In genomic region chr2:74471332-74472065, GRCh38 we compare ENCODE assay signal across 8 cellular contexts. TPM values are rescaled to one million over a fixed set of nuclear protein-coding genes. Genes with fewer than 3 reads are reported as not detected.
DNase-seq lines count a peak whose midpoint lies in the region; ATAC-seq and TF ChIP-seq lines count a peak whose summit lies in the region.

No MANE protein-coding gene starts in this region.

- ATAC-seq in activated CD8-positive, alpha-beta T cell treated with anti-CD3 and anti-CD28 coated beads for 36 hours, result no peak
- ATAC-seq in HG02763 (IDR thresholded peaks at IDR 0.05; ENCODE audit: unreplicated experiment), result no peak
- no peak for ATAC-seq in GM21447 (IDR thresholded peaks at IDR 0.05; ENCODE audit: unreplicated experiment)

- peak overlapping the region; percentile 95 for H3K4me3 Mint-ChIP-seq in activated CD8-positive, alpha-beta T cell treated with anti-CD3 and anti-CD28 coated beads for 36 hours

- peak overlapping the region; percentile 89 for H3K4me2 ChIP-seq in smooth muscle cell

- POLR2A ChIA-PET in HEK293T (lab: Yijun Ruan, JAX), result interaction anchor here (1.0 to 5.4 kb wide), 4 partner anchors 11 to 36 kb away, joined by 3 to 62 read pairs (median 27); partner anchors contain the start of genes CCDC142, PCGF1, TTC31 and WBP1
- POLR2A ChIA-PET in activated CD8-positive, alpha-beta T cell treated with anti-CD3 and anti-CD28 coated beads for 36 hours (lab: Charles Lee), result interaction anchor here (0.8 to 3.2 kb wide), 9 partner anchors 10 to 734 kb away, joined by 3 to 43 read pairs (median 4); partner anchors contain the start of genes CCDC142, TPRKB, TTC31 and WBP1

- H3K36me3 Mint-ChIP-seq in activated CD8-positive, alpha-beta T cell treated with anti-CD3 and anti-CD28 coated beads for 36 hours (ENCODE audit: low read depth), result peaks cover 22% of the 10 kb centered on the region

- H3K9me3 ChIP-seq in iPS-15b (ENCODE audit: control insufficient read depth, insufficient read depth, low read length) (no peaks in the 10 kb centered on the region), smooth muscle cell (replicated peaks; ENCODE audit: low read depth) (no peaks in the 10 kb centered on the region)

- peaks cover 3% of the 10 kb centered on the region for H3K79me2 ChIP-seq in smooth muscle cell (ENCODE audit: low read depth)

- WGBS in smooth muscle cell (ENCODE audit: low lambda C conversion rate), result 70% methylated on average over 16 of the region's 16 CpGs

- H3K27ac ChIP-seq in smooth muscle cell (ENCODE audit: low read depth), result peak overlapping the region; percentile 91

- peaks cover 16% of the 10 kb centered on the region for H3K4me1 Mint-ChIP-seq in activated CD8-positive, alpha-beta T cell treated with anti-CD3 and anti-CD28 coated beads for 36 hours (ENCODE audit: low read depth)

- peaks cover 11% of the 10 kb centered on the region for H3F3A ChIP-seq in smooth muscle cell (ENCODE audit: low read depth)

- peaks cover 11% of the 10 kb centered on the region for H3K36me3 ChIP-seq in iPS-15b (ENCODE audit: control insufficient read depth, insufficient read depth, low read length)
- no peaks in the 10 kb centered on the region for H3K36me3 ChIP-seq in smooth muscle cell (ENCODE audit: low read depth)

- no peaks in the 10 kb centered on the region for H3K27me3 Mint-ChIP-seq in activated CD8-positive, alpha-beta T cell treated with anti-CD3 and anti-CD28 coated beads for 36 hours

- H2AFZ ChIP-seq in smooth muscle cell (ENCODE audit: low read depth), result peak overlapping the region; percentile 88

- H3K9ac ChIP-seq in iPS-15b (ENCODE audit: low read depth, low read length) (peak overlapping the region; percentile 71), smooth muscle cell (ENCODE audit: low read depth) (peak overlapping the region; percentile 70)

- no peaks in the 10 kb centered on the region for H4K20me1 ChIP-seq in smooth muscle cell (ENCODE audit: low read depth)

- H3K27ac Mint-ChIP-seq in activated CD8-positive, alpha-beta T cell treated with anti-CD3 and anti-CD28 coated beads for 36 hours, result peak overlapping the region; percentile 93

- H3K4me3 ChIP-seq in iPS-15b (ENCODE audit: low read depth, low read length), result peak overlapping the region; percentile 89
- H3K4me3 ChIP-seq in smooth muscle cell, result peak overlapping the region; percentile 65

- CTCF ChIA-PET in HEK293T (lab: Yijun Ruan, JAX), result no interaction called here
- CTCF ChIA-PET in activated CD8-positive, alpha-beta T cell treated with anti-CD3 and anti-CD28 coated beads for 36 hours (lab: Charles Lee), result interaction anchor here (1.3 to 2.7 kb wide), 4 partner anchors 10 to 15 kb away, joined by 5 to 35 read pairs (median 9); partner anchors contain the start of genes CCDC142, TTC31 and WBP1

- TF ChIP-seq CTCF in activated CD8-positive, alpha-beta T cell treated with anti-CD3 and anti-CD28 coated beads for 36 hours (IDR thresholded peaks at IDR 0.05), result no peak
- no peak for TF ChIP-seq CTCF in smooth muscle cell (IDR thresholded peaks at IDR 0.05; ENCODE audit: borderline replicate concordance, insufficient read depth, poor library complexity, severe bottlenecking)

- H3K9me3 Mint-ChIP-seq in activated CD8-positive, alpha-beta T cell treated with anti-CD3 and anti-CD28 coated beads for 36 hours, result no peaks in the 10 kb centered on the region

- H3K27me3 ChIP-seq in iPS-15b (ENCODE audit: control insufficient read depth, insufficient read depth, low read length) (no peaks in the 10 kb centered on the region), smooth muscle cell (ENCODE audit: low read depth) (no peaks in the 10 kb centered on the region)

- no peak for DNase-seq in HEK293T (ENCODE audit: extremely low spot score)
- no peak for DNase-seq in activated CD8-positive, alpha-beta T cell treated with anti-CD3 and anti-CD28 coated beads for 36 hours
- DNase-seq in smooth muscle cell (lab: John Stamatoyannopoulos, UW; ENCODE audit: unreplicated experiment), result no peak
- DNase-seq in COR-L47 (lab: John Stamatoyannopoulos, UW), result no peak
- no peak for DNase-seq in NCI-H774 (lab: John Stamatoyannopoulos, UW)

- H3K4me1 ChIP-seq in iPS-15b (ENCODE audit: control insufficient read depth, insufficient read depth, low read length), result peaks cover 2% of the 10 kb centered on the region
- peaks cover 12% of the 10 kb centered on the region for H3K4me1 ChIP-seq in smooth muscle cell (ENCODE audit: low read depth)

- intact Hi-C loops in activated CD8-positive, alpha-beta T cell treated with anti-CD3 and anti-CD28 coated beads for 36 hours (cut with micrococcal nuclease), result no loop called here

TF ChIP-seq in HEK293T, 16 proteins besides CTCF, POLR2A, EP300 and RAD21:
- TF ChIP-seq ARNT (IDR thresholded peaks at IDR 0.05), result no peak
- peak; percentile 89 for TF ChIP-seq ZNF384 (IDR thresholded peaks at IDR 0.05)

RNA-seq across cellular contexts. Expression of gene MRPL53, which starts 1.0 kb away (rescaled TPM):
- total RNA-seq in activated CD8-positive, alpha-beta T cell treated with anti-CD3 and anti-CD28 coated beads for 36 hours, result 100 to 1,000 TPM; 111 to 113 TPM
- total RNA-seq in smooth muscle cell, result 12.0 and 18.2 TPM in 2 replicates
- polyA plus RNA-seq in smooth muscle cell, result 76.8 and 85.4 TPM in 2 replicates

RNA-seq across cellular contexts. Expression of gene MOGS, which starts 6.3 kb away (rescaled TPM):
- total RNA-seq in activated CD8-positive, alpha-beta T cell treated with anti-CD3 and anti-CD28 coated beads for 36 hours, result 10 to 100 TPM; 50.8 to 53.1 TPM
- total RNA-seq in smooth muscle cell, result 46.2 and 49.0 TPM in 2 replicates
- polyA plus RNA-seq in smooth muscle cell, result 38.3 and 45.5 TPM in 2 replicates

RNA-seq across cellular contexts. Expression of gene CCDC142, which starts 11.3 kb away (rescaled TPM):
- 10 to 100 TPM in 1 of 2 experiments, 1 to 10 TPM in 1; 7.2 to 10.3 TPM for total RNA-seq in activated CD8-positive, alpha-beta T cell treated with anti-CD3 and anti-CD28 coated beads for 36 hours
- 5.5 and 8.0 TPM in 2 replicates for total RNA-seq in smooth muscle cell
- polyA plus RNA-seq in smooth muscle cell, result 7.7 and 10.8 TPM in 2 replicates

RNA-seq across cellular contexts. Expression of gene TTC31, which starts 11.4 kb away (rescaled TPM):
- total RNA-seq in activated CD8-positive, alpha-beta T cell treated with anti-CD3 and anti-CD28 coated beads for 36 hours, result 10 to 100 TPM; 20.3 to 21.9 TPM
- total RNA-seq in smooth muscle cell, result 18.7 and 23.3 TPM in 2 replicates
- polyA plus RNA-seq in smooth muscle cell, result 17.3 and 19.9 TPM in 2 replicates

RNA-seq across cellular contexts. Expression of gene WBP1, which starts 13.3 kb away (rescaled TPM):
- total RNA-seq in activated CD8-positive, alpha-beta T cell treated with anti-CD3 and anti-CD28 coated beads for 36 hours, result 10 to 100 TPM; 20.3 to 23.0 TPM
- total RNA-seq in smooth muscle cell, result 63.9 and 90.8 TPM in 2 replicates
- polyA plus RNA-seq in smooth muscle cell, result 117 and 123 TPM in 2 replicates
